Comparison of ENCODE assay signal across 13 cellular contexts in the genomic region with DNA sequence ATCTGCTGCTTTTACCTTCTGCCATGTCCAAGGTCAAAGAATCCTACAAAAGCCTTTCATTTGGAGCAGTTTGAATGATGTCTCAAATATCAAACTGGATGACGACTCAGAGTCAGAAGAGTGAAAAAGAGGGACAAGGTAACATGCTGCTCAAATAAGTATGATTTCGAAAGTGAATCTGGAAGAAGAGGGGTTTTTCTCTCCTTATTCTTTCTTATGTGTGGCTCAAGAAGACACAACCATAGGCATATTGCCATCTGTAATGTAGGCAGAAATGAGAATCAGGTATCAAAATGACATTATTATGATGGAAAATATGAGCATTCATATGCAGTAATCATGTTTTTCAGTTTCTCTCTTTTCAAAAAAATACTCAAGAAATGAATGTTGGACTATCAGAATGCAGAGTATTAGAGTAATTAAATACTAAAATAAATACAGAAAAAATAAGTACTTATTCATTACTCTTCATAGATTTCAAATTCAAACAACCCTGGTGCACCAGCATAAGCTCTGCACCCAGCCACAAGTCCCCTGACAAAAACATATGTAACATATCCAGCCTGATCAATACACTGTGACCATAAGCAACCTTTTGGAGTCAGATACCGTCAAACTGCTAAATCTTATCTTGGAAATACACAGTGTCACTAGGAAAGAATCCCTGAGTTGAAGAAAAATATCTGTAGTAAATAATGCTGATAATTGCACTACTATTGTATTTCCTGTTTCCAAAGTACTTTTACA.
DNase-seq lines count a peak whose midpoint lies in the region; ATAC-seq and TF ChIP-seq lines count a peak whose summit lies in the region.
"Had no signal": no experiment of that assay in that cellular context is flagged by ENCODE, and none has a peak within 500 bp of the region (broad histone marks: within the 10 kb centered on the region; RNA-seq: fewer than 3 reads in every experiment).

No MANE protein-coding gene starts in this region.

- intact Hi-C loops in mammary epithelial cell (cut with micrococcal nuclease) (loop anchor here (2.0 kb wide), 1 partner anchor 27 kb away; no protein-coding TSS in a partner anchor), MCF 10A (cut with micrococcal nuclease) (no loop called here), IMR-90 (cut with micrococcal nuclease) (loop anchor here (2.0 kb wide), 1 partner anchor 27 kb away; no protein-coding TSS in a partner anchor), body of pancreas (cut with DNase I) (no loop called here), PC-3 (cut with micrococcal nuclease) (loop anchor here (2.0 kb wide), 1 partner anchor 27 kb away; no protein-coding TSS in a partner anchor)

- H3K79me1 ChIP-seq in IMR-90 (ENCODE audit: low read depth in 1 of 2, low read length in 2 of 2), result peaks cover 0 to 8% of the 10 kb centered on the region in 2 experiments; a peak in 2 of 4 replicates

- H3K4me3 ChIP-seq in mammary epithelial cell (replicated peaks in 1 of 3; ENCODE audit: insufficient read depth in 1 of 3, low read depth in 2 of 3, low read length in 3 of 3), result no peak overlapping the region
- no peak overlapping the region for H3K4me3 ChIP-seq in IMR-90 (ENCODE audit: insufficient read depth, low read depth, low read length)
- no peak overlapping the region for H3K4me3 ChIP-seq in body of pancreas
- H3K4me3 ChIP-seq in PC-3 (ENCODE audit: low read length), result no peak overlapping the region
- H3K4me3 ChIP-seq: Peyer's patch had no signal

- TF ChIP-seq CTCF in mammary epithelial cell (conservative IDR thresholded peaks at IDR 0.05 in 1 of 2, IDR thresholded peaks at IDR 0.05 in 1 of 2; ENCODE audit: extremely low read depth in 1 of 2, insufficient read depth in 1 of 2, low read depth in 1 of 2, low read length in 2 of 2) (no peak), MCF 10A (IDR thresholded peaks at IDR 0.05; ENCODE audit: unreplicated experiment) (no peak), IMR-90 (conservative IDR thresholded peaks at IDR 0.05; ENCODE audit: low read depth, low read length) (no peak), body of pancreas (IDR thresholded peaks at IDR 0.05) (no peak), PC-3 (conservative IDR thresholded peaks at IDR 0.05; ENCODE audit: low read depth, low read length) (no peak)

- H4K5ac ChIP-seq in IMR-90 (ENCODE audit: low read depth, low read length), result peak overlapping the region; percentile 82; the same call in 1 of the 2 replicates

- H3K14ac ChIP-seq in IMR-90 (replicated peaks; ENCODE audit: low read depth, low read length), result peak overlapping the region; percentile 61

- H3K36me3 Mint-ChIP-seq in MCF 10A (ENCODE audit: insufficient read depth, unreplicated experiment), result peaks cover 6% of the 10 kb centered on the region
- H3K36me3 Mint-ChIP-seq: memory B cell had no signal

- H3K27ac ChIP-seq in mammary epithelial cell (ENCODE audit: insufficient read depth, low read depth, low read length) (peak overlapping the region; percentile 83), IMR-90 (ENCODE audit: insufficient read depth, low read length) (no peak overlapping the region), body of pancreas (peak overlapping the region in 3 of 4 donors; percentile 39 to 69 (median 44)), PC-3 (ENCODE audit: low read length) (no peak overlapping the region)
- H3K27ac ChIP-seq: Peyer's patch had no signal

- H2BK15ac ChIP-seq in IMR-90 (ENCODE audit: low read depth, low read length), result peak overlapping the region; percentile 73; the same call in 2 of the 3 replicates

- H3K79me2 ChIP-seq in mammary epithelial cell (ENCODE audit: insufficient read depth, low read length) (peaks cover 90% of the 10 kb centered on the region), PC-3 (ENCODE audit: low read length) (peaks cover 7% of the 10 kb centered on the region; the same call in 1 of the 2 replicates)

- no peak overlapping the region for H2AK9ac ChIP-seq in IMR-90 (replicated peaks; ENCODE audit: low read depth, low read length, poor library complexity)

- H2BK120ac ChIP-seq in IMR-90 (ENCODE audit: low read depth, low read length), result peak overlapping the region; percentile 80

- DNase-seq in mammary epithelial cell, result no peak
- no peak for DNase-seq in MCF 10A (ENCODE audit: unreplicated experiment)
- no peak for DNase-seq in IMR-90
- no peak for DNase-seq in body of pancreas
- DNase-seq in stimulated activated naive CD8-positive, alpha-beta T cell treated with anti-CD3 and anti-CD28 coated beads, Interleukin-15, Interleukin-2, amounts not matched to agents 100 U/mL and 50 U/mL, for 24 hours, result no peak
- no peak for DNase-seq in PC-3
- no peak for DNase-seq in SKM-1 treated with dmso at 0.1 percent for 144 hours (lab: John Stamatoyannopoulos, UW; ENCODE audit: unreplicated experiment)
- no peak for DNase-seq in LoVo (ENCODE audit: low spot score)
- DNase-seq: NCI-H146; NCI-H526; Peyer's patch; stimulated activated CD4-positive, alpha-beta T cell treated with anti-CD3 and anti-CD28 coated beads, Interleukin-1b, Interleukin-23, amount 100 ng/mL, for 48 hours had no signal

- peak overlapping the region; percentile 87 for H2BK5ac ChIP-seq in IMR-90 (ENCODE audit: low read depth, low read length, poor library complexity, severe bottlenecking)

- 89% methylated on average over 3 of the region's 3 CpGs for WGBS in mammary epithelial cell (ENCODE audit: low coverage, missing lambda C conversion rate)
- WGBS in IMR-90 (ENCODE audit: extremely low coverage in 2 of 2, insufficient read length in 1 of 2), 2 experiments, result no CpG with 5 or more reads among the region's 3 CpGs
- 46 to 47% methylated on average over 3 of the region's 3 CpGs for WGBS in body of pancreas, 2 donors

- H3K4me2 ChIP-seq in mammary epithelial cell (ENCODE audit: insufficient read depth, low read depth, low read length) (no peak overlapping the region), IMR-90 (ENCODE audit: low read depth, low read length) (no peak overlapping the region), PC-3 (ENCODE audit: low read length) (no peak overlapping the region)

- no peak overlapping the region for H3K4me3 Mint-ChIP-seq in MCF 10A (ENCODE audit: unreplicated experiment)
- H3K4me3 Mint-ChIP-seq: memory B cell had no signal

- CTCF ChIA-PET in mammary epithelial cell (lab: Charles Lee; ENCODE audit: low non-redundant PET), result no interaction called here
- CTCF ChIA-PET in MCF 10A (lab: Yijun Ruan, JAX), result interaction anchor here (1.2 kb wide), 1 partner anchor 19 kb away, joined by 3 read pairs; no protein-coding TSS in a partner anchor
- CTCF ChIA-PET in IMR-90 (lab: Yijun Ruan, JAX), result interaction anchor here (0.7 kb wide), 1 partner anchor 24 kb away, joined by 3 read pairs; no protein-coding TSS in a partner anchor
- CTCF ChIA-PET in PC-3 (lab: Charles Lee), result no interaction called here

- POLR2A ChIA-PET in MCF 10A (lab: Yijun Ruan, JAX), result interaction anchor here (4.0 kb wide), 1 partner anchor 26 kb away, joined by 48 read pairs; no protein-coding TSS in a partner anchor
- POLR2A ChIA-PET in IMR-90 (lab: Charles Lee; ENCODE audit: unreplicated experiment), result no interaction called here
- POLR2A ChIA-PET in PC-3 (lab: Charles Lee; ENCODE audit: unreplicated experiment), result no interaction called here

- H4K8ac ChIP-seq in IMR-90 (ENCODE audit: low read depth in 2 of 2, low read length in 2 of 2), result peak overlapping the region; percentile 73 to 86; a peak in 2 of 4 replicates

- H2BK20ac ChIP-seq in IMR-90 (ENCODE audit: low read depth, low read length), result peak overlapping the region; percentile 64

- H3K9me3 ChIP-seq in mammary epithelial cell (replicated peaks; ENCODE audit: insufficient read depth, low read length) (no peaks in the 10 kb centered on the region), IMR-90 (ENCODE audit: control insufficient read depth, insufficient read depth, low read length) (no peaks in the 10 kb centered on the region), body of pancreas (no peaks in the 10 kb centered on the region), PC-3 (ENCODE audit: low read length) (no peaks in the 10 kb centered on the region)
- H3K9me3 ChIP-seq: Peyer's patch had no signal

- H3K9me3 Mint-ChIP-seq in MCF 10A (ENCODE audit: unreplicated experiment), result no peaks in the 10 kb centered on the region
- H3K9me3 Mint-ChIP-seq: memory B cell had no signal

- dilution Hi-C loops in mammary epithelial cell (cut with HindIII; ENCODE audit: low sequenced_read_pairs), result no loop called here
- dilution Hi-C loops in IMR-90 (cut with HindIII; ENCODE audit: low sequenced_read_pairs, unreplicated experiment), result no loop called here

- in situ Hi-C loops in mammary epithelial cell (cut with MboI; ENCODE audit: low sequenced_read_pairs in 2 of 2), result no loop called here
- in situ Hi-C loops in IMR-90 (cut with MboI; ENCODE audit: low sequenced_read_pairs), result no loop called here

- H3F3A ChIP-seq in PC-3 (ENCODE audit: low read length, unreplicated experiment), result peaks cover 5% of the 10 kb centered on the region

- H3K56ac ChIP-seq in IMR-90 (ENCODE audit: extremely low read depth, insufficient read depth, low read length), result no peak overlapping the region; the same call in 1 of the 2 replicates

- peak overlapping the region; percentile 78 for H4K91ac ChIP-seq in IMR-90 (ENCODE audit: insufficient read depth, low read depth, low read length)

- TF ChIP-seq RAD21 in IMR-90 (IDR thresholded peaks at IDR 0.05; ENCODE audit: low read length), result no peak

- H3K9me2 ChIP-seq in PC-3 (replicated peaks; ENCODE audit: low read length), result no peaks in the 10 kb centered on the region

- H3K36me3 ChIP-seq in mammary epithelial cell (ENCODE audit: insufficient read depth, low read length) (no peaks in the 10 kb centered on the region), IMR-90 (ENCODE audit: control insufficient read depth, insufficient read depth, low read length) (no peaks in the 10 kb centered on the region), body of pancreas (replicated peaks in 1 of 2; ENCODE audit: insufficient read depth in 1 of 2, low read depth in 2 of 2) (no peaks in the 10 kb centered on the region), PC-3 (ENCODE audit: low read depth, low read length) (no peaks in the 10 kb centered on the region)
- H3K36me3 ChIP-seq: Peyer's patch had no signal

- no peak overlapping the region for H3K27ac Mint-ChIP-seq in MCF 10A (ENCODE audit: low read depth, unreplicated experiment)
- H3K27ac Mint-ChIP-seq: memory B cell had no signal

- ATAC-seq in IMR-90 (ENCODE audit: low read depth) (no peak), body of pancreas (no peak), PC-3 (no peak)
- peak; percentile 80 for ATAC-seq in stimulated activated naive CD8-positive, alpha-beta T cell treated with anti-CD3 and anti-CD28 coated beads, Interleukin-15, Interleukin-2, amounts not matched to agents 100 U/mL and 50 U/mL, for 24 hours

- TF ChIP-seq POLR2A in IMR-90 (IDR thresholded peaks at IDR 0.05; ENCODE audit: low read depth, low read length), result no peak
- TF ChIP-seq POLR2A in body of pancreas (IDR thresholded peaks at IDR 0.05), result no peak

- H3K9ac ChIP-seq in mammary epithelial cell (ENCODE audit: insufficient read depth, low read length) (no peak overlapping the region), IMR-90 (ENCODE audit: low read depth, low read length) (no peak overlapping the region; the same call in 1 of the 2 replicates), PC-3 (ENCODE audit: low read length) (no peak overlapping the region)

- peak overlapping the region; percentile 68; the same call in 1 of the 2 replicates for H2AK5ac ChIP-seq in IMR-90 (ENCODE audit: low read depth, low read length)

- H3K4me1 Mint-ChIP-seq in MCF 10A (ENCODE audit: insufficient read depth, unreplicated experiment), result peaks cover 44% of the 10 kb centered on the region
- H3K4me1 Mint-ChIP-seq: memory B cell had no signal

- peak overlapping the region; percentile 78 for H3K4ac ChIP-seq in IMR-90 (ENCODE audit: low read depth, low read length)

- H3K27me3 Mint-ChIP-seq in MCF 10A (ENCODE audit: insufficient read depth, unreplicated experiment), result no peaks in the 10 kb centered on the region
- H3K27me3 Mint-ChIP-seq: memory B cell had no signal

- H3K18ac ChIP-seq in IMR-90 (ENCODE audit: low read depth, low read length), result peak overlapping the region; percentile 79; the same call in 1 of the 2 replicates

- 0 out of 2 replicates have a peak overlapping the region, but pooled peaks have one; percentile 57 for H3K23ac ChIP-seq in IMR-90 (ENCODE audit: low read depth, low read length)

- H3K9me1 ChIP-seq in IMR-90 (ENCODE audit: insufficient read depth, low read length), result peaks cover 5% of the 10 kb centered on the region

- no TSS peak for BruUV-seq in mammary epithelial cell (replicated peaks; lab: Mats Ljungman, UMichigan)
- no TSS peak for BruUV-seq in MCF 10A (replicated peaks; lab: Mats Ljungman, UMichigan)
- no TSS peak for BruUV-seq in IMR-90 (replicated peaks; lab: Mats Ljungman, UMichigan)
- BruUV-seq in PC-3 (replicated peaks; lab: Mats Ljungman, UMichigan), result no TSS peak

- H3K27me3 ChIP-seq in mammary epithelial cell (ENCODE audit: insufficient read depth, low read length), result no peaks in the 10 kb centered on the region
- H3K27me3 ChIP-seq in IMR-90 (ENCODE audit: control insufficient read depth, insufficient read depth, low read length), result no peaks in the 10 kb centered on the region
- no peaks in the 10 kb centered on the region for H3K27me3 ChIP-seq in body of pancreas
- no peaks in the 10 kb centered on the region for H3K27me3 ChIP-seq in PC-3 (ENCODE audit: low read length)
- H3K27me3 ChIP-seq: Peyer's patch had no signal

- H3K4me1 ChIP-seq in mammary epithelial cell (ENCODE audit: insufficient read depth, low read length), result peaks cover 41% of the 10 kb centered on the region
- peaks cover 9% of the 10 kb centered on the region for H3K4me1 ChIP-seq in IMR-90 (ENCODE audit: control insufficient read depth, insufficient read depth, low read length)
- H3K4me1 ChIP-seq in body of pancreas, result peaks cover 34% of the 10 kb centered on the region
- peaks cover 54% of the 10 kb centered on the region for H3K4me1 ChIP-seq in PC-3 (ENCODE audit: insufficient read depth, low read length)
- H3K4me1 ChIP-seq: Peyer's patch had no signal

- H2AFZ ChIP-seq in mammary epithelial cell (ENCODE audit: low read depth, low read length), result no peak overlapping the region
- H2AFZ ChIP-seq in IMR-90 (replicated peaks; ENCODE audit: low read length, poor library complexity), result no peak overlapping the region
- no peak overlapping the region for H2AFZ ChIP-seq in PC-3 (ENCODE audit: low read length)

- H4K20me1 ChIP-seq in mammary epithelial cell (ENCODE audit: insufficient read depth, low read length) (no peaks in the 10 kb centered on the region), IMR-90 (ENCODE audit: insufficient read depth, low read length) (no peaks in the 10 kb centered on the region), PC-3 (ENCODE audit: low read length) (no peaks in the 10 kb centered on the region)

Comparison
In these comparisons a context has a peak if more than half of its experiments do, and no peak if none do; other contexts are left out.
1. CTCF ChIA-PET loops: an anchor here in MCF 10A (1.2 kb wide) and IMR-90 (0.7 kb wide); none called in mammary epithelial cell and PC-3.
2. intact Hi-C loops: an anchor here in mammary epithelial cell (2.0 kb wide), IMR-90 (2.0 kb wide) and PC-3 (2.0 kb wide); none called in MCF 10A and body of pancreas.
3. H3K27ac ChIP-seq: peak in mammary epithelial cell (single experiment) and body of pancreas (3 of 4); none in IMR-90 (single experiment) and PC-3 (single experiment).